Comparison of ENCODE assay signal across 10 cellular contexts in genomic region chr15:99248000-99248727, GRCh38. TPM values are rescaled to one million over a fixed set of nuclear protein-coding genes. Genes with fewer than 3 reads are reported as not detected.
DNase-seq lines count a peak whose midpoint lies in the region; ATAC-seq, FAIRE-seq and TF ChIP-seq lines count a peak whose summit lies in the region.
"Had no signal": no experiment of that assay in that cellular context is flagged by ENCODE, and none has a peak within 500 bp of the region (broad histone marks: within the 10 kb centered on the region; RNA-seq: fewer than 3 reads in every experiment).

No MANE protein-coding gene starts in this region.

- H3K4me3 ChIP-seq in AG04449 (ENCODE audit: low read depth, low read length) (peak overlapping the region; percentile 88), Karpas-422 (ENCODE audit: low read length) (peak overlapping the region; percentile 4; the same call in 1 of the 2 replicates), ectodermal cell (ENCODE audit: insufficient read depth, low read depth, low read length) (peak overlapping the region; percentile 51), neural progenitor cell (peak overlapping the region; percentile 64), HAP-1 (no peak overlapping the region)

- H2AFZ ChIP-seq in Karpas-422 (ENCODE audit: low read length): peak overlapping the region; percentile 13; the same call in 1 of the 2 replicates
- peak overlapping the region; percentile 12 for H2AFZ ChIP-seq in neural progenitor cell (replicated peaks)

- H3K4me1 Mint-ChIP-seq in neural progenitor cell: peaks cover 18% of the 10 kb centered on the region

- H3F3A ChIP-seq in neural progenitor cell (ENCODE audit: low read depth): peaks cover 9% of the 10 kb centered on the region

- ATAC-seq in GM21528 (IDR thresholded peaks at IDR 0.05; ENCODE audit: low FRiP score, unreplicated experiment) (no peak), GM19397 (IDR thresholded peaks at IDR 0.05; ENCODE audit: unreplicated experiment) (no peak)

- no peaks in the 10 kb centered on the region for H3K9me3 Mint-ChIP-seq in neural progenitor cell

- H4K20me1 ChIP-seq in Karpas-422 (ENCODE audit: insufficient read depth, low read depth, low read length) (no peaks in the 10 kb centered on the region), neural progenitor cell (ENCODE audit: low read depth) (no peaks in the 10 kb centered on the region)

- H3K27ac ChIP-seq in Karpas-422 (ENCODE audit: low read length) (peak overlapping the region; percentile 87), ectodermal cell (ENCODE audit: insufficient read depth, low read depth, low read length, poor library complexity, severe bottlenecking) (no peak overlapping the region), neural progenitor cell (no peak overlapping the region)

- H3K9ac ChIP-seq in Karpas-422 (ENCODE audit: low read length) (peak overlapping the region; percentile 89), neural progenitor cell (peak overlapping the region; percentile 5)

- H3K9me3 ChIP-seq in Karpas-422 (ENCODE audit: low read length) (no peaks in the 10 kb centered on the region), ectodermal cell (ENCODE audit: control insufficient read depth, low read length) (no peaks in the 10 kb centered on the region), neural progenitor cell (ENCODE audit: low read depth) (no peaks in the 10 kb centered on the region), HAP-1 (no peaks in the 10 kb centered on the region)

- 91 to 94% methylated on average over 5 to 7 of the region's 7 CpGs for WGBS in ectodermal cell, 2 experiments

- POLR2A ChIA-PET in AG04449 (lab: Yijun Ruan, JAX): no interaction called here

- H3K4me1 ChIP-seq in Karpas-422 (ENCODE audit: low read length): peaks cover 42% of the 10 kb centered on the region
- H3K4me1 ChIP-seq in ectodermal cell (ENCODE audit: control insufficient read depth, insufficient read depth, low read length): no peaks in the 10 kb centered on the region
- peaks cover 15% of the 10 kb centered on the region for H3K4me1 ChIP-seq in neural progenitor cell
- H3K4me1 ChIP-seq in HAP-1: peaks cover 3% of the 10 kb centered on the region; the same call in 1 of the 2 replicates

- H3K27me3 Mint-ChIP-seq in neural progenitor cell (ENCODE audit: insufficient read depth, low read depth): no peaks in the 10 kb centered on the region

- no peaks in the 10 kb centered on the region for H3K36me3 Mint-ChIP-seq in neural progenitor cell
- H3K36me3 Mint-ChIP-seq: CD4-positive, CD25-positive, alpha-beta regulatory T cell had no signal

- peak overlapping the region; percentile 73 for H3K4me2 ChIP-seq in Karpas-422 (ENCODE audit: low read depth, low read length, poor library complexity, severe bottlenecking)
- peak overlapping the region; percentile 92 for H3K4me2 ChIP-seq in neural progenitor cell

- FAIRE-seq in urothelium cell line (lab: Jason Lieb, UNC): no peak

- peaks cover 12% of the 10 kb centered on the region for H3K79me2 ChIP-seq in Karpas-422 (ENCODE audit: low read length)
- H3K79me2 ChIP-seq in neural progenitor cell (ENCODE audit: low read depth): peaks cover 32% of the 10 kb centered on the region

- no peak overlapping the region for H3K27ac Mint-ChIP-seq in neural progenitor cell
- H3K27ac Mint-ChIP-seq: CD4-positive, CD25-positive, alpha-beta regulatory T cell had no signal

- H3K27me3 ChIP-seq in Karpas-422 (ENCODE audit: low read length) (no peaks in the 10 kb centered on the region), ectodermal cell (ENCODE audit: control insufficient read depth, insufficient read depth, low read length, poor library complexity, severe bottlenecking) (peaks cover 5% of the 10 kb centered on the region), neural progenitor cell (peaks cover 5% of the 10 kb centered on the region), HAP-1 (ENCODE audit: low read depth) (no peaks in the 10 kb centered on the region)

- H3K36me3 ChIP-seq in Karpas-422 (ENCODE audit: insufficient read depth, low read length) (no peaks in the 10 kb centered on the region), ectodermal cell (ENCODE audit: control insufficient read depth, insufficient read depth, low read length) (no peaks in the 10 kb centered on the region), neural progenitor cell (no peaks in the 10 kb centered on the region), HAP-1 (replicated peaks) (no peaks in the 10 kb centered on the region)

- TF ChIP-seq CTCF in AG04449 (IDR thresholded peaks at IDR 0.05; ENCODE audit: insufficient read depth, low read length, missing control alignments): no peak
- TF ChIP-seq CTCF in neural progenitor cell (IDR thresholded peaks at IDR 0.05): no peak

- DNase-seq in AG04449 (ENCODE audit: low read depth, low spot score): no peak
- peak; percentile 64 for DNase-seq in Karpas-422
- peak; percentile 13 for DNase-seq in neural progenitor cell (ENCODE audit: low spot score)
- no peak for DNase-seq in HAP-1 (ENCODE audit: low spot score in 2 of 2)
- DNase-seq in urothelium cell line (ENCODE audit: low spot score): no peak
- DNase-seq: CD4-positive, CD25-positive, alpha-beta regulatory T cell; stimulated activated CD4-positive, alpha-beta T cell treated with anti-CD3 and anti-CD28 coated beads, Interleukin-4, amount 100 ng/mL, for 4 hours had no signal

- CTCF ChIA-PET in AG04449 (lab: Yijun Ruan, JAX): no interaction called here

- in situ Hi-C loops in HAP-1 (cut with MboI; ENCODE audit: low sequenced_read_pairs): no loop called here

- no peak overlapping the region for H3K4me3 Mint-ChIP-seq in neural progenitor cell
- H3K4me3 Mint-ChIP-seq: CD4-positive, CD25-positive, alpha-beta regulatory T cell had no signal

- H3K9me2 ChIP-seq in Karpas-422 (replicated peaks; ENCODE audit: insufficient read depth, low read length): no peaks in the 10 kb centered on the region

RNA-seq across cellular contexts. Expression of gene TTC23, which starts 1.2 kb away (rescaled TPM):
- 4.1 and 9.0 TPM in 2 replicates for total RNA-seq in Karpas-422 (2014; rRNA removed; shearing (Covaris generic); ENCODE audit: low replicate concordance)
- 27.3 TPM for polyA plus RNA-seq in ectodermal cell (2013, experiment 1 of 4)
- polyA plus RNA-seq in ectodermal cell (2013, experiment 2 of 4): 26.3 TPM
- polyA plus RNA-seq in ectodermal cell (2013, experiment 3 of 4): 22.4 TPM
- 27.3 TPM for polyA plus RNA-seq in ectodermal cell (2013, experiment 4 of 4)
- total RNA-seq in neural progenitor cell (ENCODE audit: low replicate concordance): 35.2 and 45.3 TPM in 2 replicates

RNA-seq across cellular contexts. Expression of gene LRRC28, which starts 3.1 kb away (rescaled TPM):
- total RNA-seq in Karpas-422 (2014; rRNA removed; shearing (Covaris generic); ENCODE audit: low replicate concordance): 35.4 and 88.0 TPM in 2 replicates
- 33.4 TPM for polyA plus RNA-seq in ectodermal cell (2013, experiment 1 of 4)
- polyA plus RNA-seq in ectodermal cell (2013, experiment 2 of 4): 26.8 TPM
- polyA plus RNA-seq in ectodermal cell (2013, experiment 3 of 4): 28.7 TPM
- polyA plus RNA-seq in ectodermal cell (2013, experiment 4 of 4): 31.2 TPM
- total RNA-seq in neural progenitor cell (ENCODE audit: low replicate concordance): 34.5 and 37.5 TPM in 2 replicates

Comparison
In these comparisons a context has a peak if more than half of its experiments do, and no peak if none do; other contexts are left out.
1. DNase-seq: peak in Karpas-422 (single experiment) and neural progenitor cell (single experiment); none in AG04449 (single experiment), HAP-1 (0 of 2) and urothelium cell line (single experiment).